12 cellular contexts compared by ENCODE assay signal in genomic region chr12:124953689-124954405, GRCh38. TPM values are rescaled to one million over a fixed set of nuclear protein-coding genes. Genes with fewer than 3 reads are reported as not detected.
DNase-seq lines count a peak whose midpoint lies in the region; ATAC-seq and TF ChIP-seq lines count a peak whose summit lies in the region.
"Had no signal": no experiment of that assay in that cellular context is flagged by ENCODE, and none has a peak within 500 bp of the region (broad histone marks: within the 10 kb centered on the region; RNA-seq: fewer than 3 reads in every experiment).

No MANE protein-coding gene starts in this region.

- H3K36me3 Mint-ChIP-seq in WTC11: peaks cover 57% of the 10 kb centered on the region

- H3K27me3 Mint-ChIP-seq in WTC11 (ENCODE audit: low read depth): no peaks in the 10 kb centered on the region

- H3K9me3 ChIP-seq in BLaER1: peaks cover 13% of the 10 kb centered on the region
- H3K9me3 ChIP-seq: A549 had no signal

- H3K4me3 ChIP-seq in BLaER1: no peak overlapping the region
- H3K4me3 ChIP-seq: A549 had no signal

- CTCF ChIA-PET in WTC11 (lab: Charles Lee): interaction anchor here (0.5 to 1.6 kb wide), 3 partner anchors 13 to 46 kb away, joined by 3 to 6 read pairs (median 5); no protein-coding TSS in a partner anchor

- ATAC-seq in WTC11 (no peak), GM18907 (IDR thresholded peaks at IDR 0.05; ENCODE audit: unreplicated experiment) (no peak), GM19324 (IDR thresholded peaks at IDR 0.05; ENCODE audit: low FRiP score, unreplicated experiment) (no peak)
- ATAC-seq: A549 had no signal

- H3K36me3 ChIP-seq in BLaER1: peaks cover 85% of the 10 kb centered on the region

- no peak for TF ChIP-seq CTCF in WTC11 (IDR thresholded peaks at IDR 0.05)

- POLR2A ChIA-PET in WTC11 (lab: Charles Lee): no interaction called here

- H3K4me2 ChIP-seq in BLaER1: peak overlapping the region; percentile 89
- H3K4me2 ChIP-seq: A549 had no signal

- DNase-seq in AG08396 (ENCODE audit: low spot score) (peak; percentile 5), HuH-7.5 (ENCODE audit: low spot score) (peak; percentile 3), iPS-NIHi7 (ENCODE audit: extremely low spot score) (peak; percentile 7), WTC11 (ENCODE audit: low spot score) (no peak)
- DNase-seq: CD4-positive, CD25-positive, alpha-beta regulatory T cell; DMS 273 treated with DMSO at 0.1 percent for 48 hours; HCEC 1CT; HFFc6 had no signal

- no peaks in the 10 kb centered on the region for H3K9me3 Mint-ChIP-seq in WTC11
- H3K9me3 Mint-ChIP-seq: CD4-positive, CD25-positive, alpha-beta regulatory T cell; HFFc6 had no signal

- H3K27me3 ChIP-seq in BLaER1: no peaks in the 10 kb centered on the region

- no peak overlapping the region for H3K9ac ChIP-seq in BLaER1

- peaks cover 47% of the 10 kb centered on the region for H4K20me1 ChIP-seq in BLaER1

- no peak overlapping the region for H3K27ac Mint-ChIP-seq in WTC11
- H3K27ac Mint-ChIP-seq: CD4-positive, CD25-positive, alpha-beta regulatory T cell; HFFc6 had no signal

- peak overlapping the region; percentile 43; the same call in 1 of the 2 replicates for H3K27ac ChIP-seq in BLaER1
- H3K27ac ChIP-seq: A549 had no signal

- H3K4me1 Mint-ChIP-seq in WTC11: no peaks in the 10 kb centered on the region
- H3K4me1 Mint-ChIP-seq: CD4-positive, CD25-positive, alpha-beta regulatory T cell had no signal

- no peak overlapping the region for H3K4me3 Mint-ChIP-seq in WTC11
- H3K4me3 Mint-ChIP-seq: CD4-positive, CD25-positive, alpha-beta regulatory T cell; HFFc6 had no signal

- peaks cover 63% of the 10 kb centered on the region for H3K4me1 ChIP-seq in BLaER1
- H3K4me1 ChIP-seq: A549 had no signal

TF ChIP-seq in WTC11, 78 proteins besides CTCF, POLR2A, EP300 and RAD21:
- TF ChIP-seq SMAD3 (CRISPR knock-in tag; IDR thresholded peaks at IDR 0.05; ENCODE audit: borderline replicate concordance): no peak
- TF ChIP-seq ZNF396 (CRISPR knock-in tag; IDR thresholded peaks at IDR 0.05; ENCODE audit: borderline replicate concordance): no peak
- TF ChIP-seq KAT7 (CRISPR knock-in tag; IDR thresholded peaks at IDR 0.05; ENCODE audit: borderline replicate concordance): no peak
- no peak for TF ChIP-seq E2F1 (CRISPR knock-in tag; IDR thresholded peaks at IDR 0.05)
- no peak for TF ChIP-seq TP53 (CRISPR knock-in tag; IDR thresholded peaks at IDR 0.05)
- TF ChIP-seq ZNF232 (CRISPR knock-in tag; IDR thresholded peaks at IDR 0.05): no peak
- no peak for TF ChIP-seq ZNF416 (CRISPR knock-in tag; IDR thresholded peaks at IDR 0.05)
- no peak for TF ChIP-seq GRHL2 (CRISPR knock-in tag; IDR thresholded peaks at IDR 0.05; ENCODE audit: insufficient replicate concordance, severe bottlenecking)
- TF ChIP-seq GABPB1 (CRISPR knock-in tag; IDR thresholded peaks at IDR 0.05): no peak
- TF ChIP-seq ZNF423 (CRISPR knock-in tag; IDR thresholded peaks at IDR 0.05): no peak
- no peak for TF ChIP-seq E2F4 (CRISPR knock-in tag; IDR thresholded peaks at IDR 0.05; ENCODE audit: borderline replicate concordance, low read depth)
- TF ChIP-seq NR2C2 (CRISPR knock-in tag; IDR thresholded peaks at IDR 0.05): no peak
- TF ChIP-seq AFF4 (CRISPR knock-in tag; IDR thresholded peaks at IDR 0.05; ENCODE audit: borderline replicate concordance): no peak
- no peak for TF ChIP-seq CDX4 (CRISPR knock-in tag; IDR thresholded peaks at IDR 0.05; ENCODE audit: borderline replicate concordance)
- TF ChIP-seq USF1 (CRISPR knock-in tag; IDR thresholded peaks at IDR 0.05): no peak
- TF ChIP-seq FOXJ3 (CRISPR knock-in tag; IDR thresholded peaks at IDR 0.05; ENCODE audit: borderline replicate concordance): no peak
- no peak for TF ChIP-seq TEAD4 (CRISPR knock-in tag; IDR thresholded peaks at IDR 0.05)
- no peak for TF ChIP-seq TEAD1 (CRISPR knock-in tag; IDR thresholded peaks at IDR 0.05)
- TF ChIP-seq AR (CRISPR knock-in tag; IDR thresholded peaks at IDR 0.05): no peak
- no peak for TF ChIP-seq TCF7 (CRISPR knock-in tag; IDR thresholded peaks at IDR 0.05; ENCODE audit: low read depth)
TF ChIP-seq in WTC11: peak in this region for 0.

RNA-seq across cellular contexts. Expression of gene DHX37, which starts 35.1 kb away (rescaled TPM):
- 31.7 to 40.5 TPM (median 33.0 TPM) in 3 replicates for total RNA-seq in WTC11 (2021)

RNA-seq across cellular contexts. Expression of gene UBC, which starts 39.4 kb away (rescaled TPM):
- 530 to 561 TPM (median 544 TPM) in 3 replicates for total RNA-seq in WTC11 (2021)

RNA-seq across cellular contexts. Expression of gene BRI3BP, which starts 39.6 kb away (rescaled TPM):
- total RNA-seq in WTC11 (2021): 11.5 to 11.9 TPM (median 11.8 TPM) in 3 replicates
